8 cellular contexts compared by ENCODE assay signal in the genomic region with DNA sequence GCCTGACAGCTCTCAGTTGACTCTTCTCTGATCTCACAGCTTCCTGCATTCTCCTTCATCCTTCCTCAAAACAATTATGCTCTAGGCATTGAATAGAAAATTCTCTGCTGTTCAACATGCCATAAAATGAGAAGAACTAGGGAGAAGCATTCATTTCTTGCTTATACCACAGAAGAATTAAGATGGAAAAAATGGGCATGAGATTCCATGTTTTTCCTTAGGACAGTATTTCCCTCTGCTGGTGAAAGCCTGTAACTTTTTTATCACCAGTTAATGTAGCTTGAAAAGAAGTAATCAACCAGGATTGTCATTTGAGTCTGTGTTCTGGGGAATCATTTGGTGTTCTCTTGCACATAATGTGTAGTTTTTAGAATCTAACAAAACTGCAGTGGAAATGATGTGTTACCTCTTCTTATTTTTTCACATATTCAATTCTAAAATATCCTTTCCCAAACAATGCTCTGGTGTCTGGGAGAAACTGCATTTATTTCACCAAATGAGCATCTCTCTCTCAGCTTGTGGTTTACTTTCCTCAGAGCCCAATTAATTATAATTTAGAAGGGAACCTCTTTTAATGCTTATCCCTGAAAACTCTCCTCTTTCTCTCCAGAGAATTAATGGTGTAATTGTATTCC.
DNase-seq lines count a peak whose midpoint lies in the region; ATAC-seq and TF ChIP-seq lines count a peak whose summit lies in the region.

No MANE protein-coding gene starts in this region.

- H3K27ac Mint-ChIP-seq in mesothelial cell of epicardium = no peak overlapping the region

- no peaks in the 10 kb centered on the region for H3K9me3 Mint-ChIP-seq in mesothelial cell of epicardium

- intact Hi-C loops in left colon (cut with DNase I, micrococcal nuclease) = loop anchor here (5.0 to 10.0 kb wide), 4 partner anchors 72 to 392 kb away; no protein-coding TSS in a partner anchor

- H3K4me1 Mint-ChIP-seq in mesothelial cell of epicardium = no peaks in the 10 kb centered on the region

- in situ Hi-C loops in Caki2 (cut with HindIII; ENCODE audit: low pct_unique_long_range_greater_than_20kb, low sequenced_read_pairs) = no loop called here

- DNase-seq in Caki2 (ENCODE audit: low read depth) = peak; percentile 49
- DNase-seq in NCI-H1092 (lab: John Stamatoyannopoulos, UW) = peak; percentile 7
- DNase-seq in cerebellum (ENCODE audit: low spot score) = peak; percentile 13
- no peak for DNase-seq in mesothelial cell of epicardium (ENCODE audit: low spot score in 2 of 2, unreplicated experiment in 2 of 2)
- no peak for DNase-seq in left colon

- H3K4me3 Mint-ChIP-seq in mesothelial cell of epicardium = no peak overlapping the region

- ATAC-seq in HG03108 (IDR thresholded peaks at IDR 0.05; ENCODE audit: unreplicated experiment) = no peak
- ATAC-seq in HG03378 (IDR thresholded peaks at IDR 0.05; ENCODE audit: unreplicated experiment) = no peak
- no peak for ATAC-seq in GM19467 (IDR thresholded peaks at IDR 0.05; ENCODE audit: unreplicated experiment)
- no peak for ATAC-seq in left colon

- H3K27me3 Mint-ChIP-seq in mesothelial cell of epicardium (ENCODE audit: low read depth) = peaks cover 26% of the 10 kb centered on the region

- TF ChIP-seq CTCF in mesothelial cell of epicardium (IDR thresholded peaks at IDR 0.05; ENCODE audit: unreplicated experiment) = peak; percentile 90

- no peaks in the 10 kb centered on the region for H3K36me3 Mint-ChIP-seq in mesothelial cell of epicardium

Comparison
In these comparisons a context has a peak if more than half of its experiments do, and no peak if none do; other contexts are left out.
1. DNase-seq: peak in Caki2 (single experiment), NCI-H1092 (single experiment) and cerebellum (single experiment); none in mesothelial cell of epicardium (0 of 2) and left colon (0 of 2).